In genomic region chr7:47671358-47671757, GRCh38 we compare ENCODE assay signal across 17 cellular contexts.
"Had no signal": no experiment of that assay in that cellular context is flagged by ENCODE, and none has a peak within 500 bp of the region (broad histone marks: within the 10 kb centered on the region; RNA-seq: fewer than 3 reads in every experiment).

No MANE protein-coding gene starts in this region.

- H3K4me3 Mint-ChIP-seq: activated CD8-positive, alpha-beta memory T cell treated with anti-CD3 and anti-CD28 coated beads, Interleukin-2, amount 10 ng/mL, durations not matched to agents 7 days and 5 days; activated naive CD8-positive, alpha-beta T cell; activated T-cell treated with anti-CD3 and anti-CD28 coated beads, Interleukin-2, amount 50 U/mL, for 24 hours; nephron; stimulated activated naive CD8-positive, alpha-beta T cell treated with anti-CD3 and anti-CD28 coated beads, Interleukin-15, amount 100 ng/mL, for 72 hours; T-helper 1 cell treated with Interleukin-12 subunit alpha and Interleukin-12 subunit beta and Interleukin-4 antibody, amounts not matched to agents 30 μg/mL and 1 μg/mL, for 36 hours had no signal

- H3K27me3 ChIP-seq: esophagus squamous epithelium, foreskin keratinocyte, sigmoid colon, testis had no signal

- H3K27ac Mint-ChIP-seq: activated CD8-positive, alpha-beta memory T cell treated with anti-CD3 and anti-CD28 coated beads, Interleukin-2, amount 10 ng/mL, durations not matched to agents 7 days and 5 days; activated naive CD8-positive, alpha-beta T cell; activated T-cell treated with anti-CD3 and anti-CD28 coated beads, Interleukin-2, amount 50 U/mL, for 24 hours; stimulated activated naive CD8-positive, alpha-beta T cell treated with anti-CD3 and anti-CD28 coated beads, Interleukin-15, amount 100 ng/mL, for 72 hours; T-helper 1 cell treated with Interleukin-12 subunit alpha and Interleukin-12 subunit beta and Interleukin-4 antibody, amounts not matched to agents 30 μg/mL and 1 μg/mL, for 36 hours had no signal

- H3K4me1 ChIP-seq: foreskin keratinocyte, testis had no signal

- DNase-seq: activated CD4-positive, alpha-beta T cell treated with anti-CD3 and anti-CD28 coated beads, Interleukin-2, amount 50 U/mL, for 48 hours; activated CD8-positive, alpha-beta memory T cell treated with anti-CD3 and anti-CD28 coated beads, Interleukin-2, amount 10 ng/mL, durations not matched to agents 7 days and 5 days; activated effector memory CD4-positive, alpha-beta T cell treated with anti-CD3 and anti-CD28 coated beads, Interleukin-2, amount 50 U/mL, for 16 hours; activated T-cell treated with anti-CD3 and anti-CD28 coated beads, Interleukin-2, amount 50 U/mL, for 24 hours; amygdala; foreskin keratinocyte; sigmoid colon; stimulated activated CD4-positive, alpha-beta T cell treated with anti-CD3 and anti-CD28 coated beads, Interleukin-12 subunit alpha, Interleukin-12 subunit beta, amount 100 ng/mL, for 4 hours; stimulated activated naive CD8-positive, alpha-beta T cell treated with anti-CD3 and anti-CD28 coated beads, Interleukin-15, amount 100 ng/mL, for 72 hours; testis had no signal

- H3K9me3 Mint-ChIP-seq: activated T-cell treated with anti-CD3 and anti-CD28 coated beads, Interleukin-2, amount 50 U/mL, for 24 hours; nephron; stimulated activated naive CD8-positive, alpha-beta T cell treated with anti-CD3 and anti-CD28 coated beads, Interleukin-15, amount 100 ng/mL, for 72 hours; T-helper 1 cell treated with Interleukin-12 subunit alpha and Interleukin-12 subunit beta and Interleukin-4 antibody, amounts not matched to agents 30 μg/mL and 1 μg/mL, for 36 hours had no signal

- ATAC-seq: activated CD4-positive, CD25-positive, alpha-beta regulatory T cell treated with anti-CD3 and anti-CD28 coated beads, Interleukin-2, amount 50 U/mL, for 24 hours; activated CD8-positive, alpha-beta memory T cell treated with anti-CD3 and anti-CD28 coated beads, Interleukin-2, amount 10 ng/mL, durations not matched to agents 7 days and 5 days; foreskin keratinocyte; stimulated activated naive CD8-positive, alpha-beta T cell treated with anti-CD3 and anti-CD28 coated beads, Interleukin-15, amount 100 ng/mL, for 72 hours had no signal

- H3K27ac ChIP-seq: foreskin keratinocyte, testis had no signal

- H3K9me3 ChIP-seq: esophagus squamous epithelium, mucosa of descending colon, sigmoid colon, testis had no signal

- H3K4me1 Mint-ChIP-seq: activated CD8-positive, alpha-beta memory T cell treated with anti-CD3 and anti-CD28 coated beads, Interleukin-2, amount 10 ng/mL, durations not matched to agents 7 days and 5 days; nephron; stimulated activated naive CD8-positive, alpha-beta T cell treated with anti-CD3 and anti-CD28 coated beads, Interleukin-15, amount 100 ng/mL, for 72 hours had no signal

- H3K4me3 ChIP-seq: esophagus squamous epithelium, lung, mucosa of descending colon, sigmoid colon, testis had no signal

- H3K27me3 Mint-ChIP-seq: activated CD8-positive, alpha-beta memory T cell treated with anti-CD3 and anti-CD28 coated beads, Interleukin-2, amount 10 ng/mL, durations not matched to agents 7 days and 5 days; activated naive CD8-positive, alpha-beta T cell; activated T-cell treated with anti-CD3 and anti-CD28 coated beads, Interleukin-2, amount 50 U/mL, for 24 hours; stimulated activated naive CD8-positive, alpha-beta T cell treated with anti-CD3 and anti-CD28 coated beads, Interleukin-15, amount 100 ng/mL, for 72 hours had no signal

- H3K36me3 ChIP-seq: esophagus squamous epithelium, sigmoid colon had no signal

- H3K36me3 Mint-ChIP-seq: activated CD8-positive, alpha-beta memory T cell treated with anti-CD3 and anti-CD28 coated beads, Interleukin-2, amount 10 ng/mL, durations not matched to agents 7 days and 5 days; activated naive CD8-positive, alpha-beta T cell had no signal
